In genomic region chr6:32186496-32186840, GRCh38 we compare ENCODE assay signal across 1 cellular context.
TF ChIP-seq lines count a peak whose summit lies in the region.

No MANE protein-coding gene starts in this region.

TF ChIP-seq in GM12878, 131 proteins besides CTCF, POLR2A, EP300 and RAD21:
- TF ChIP-seq SUZ12 (IDR thresholded peaks at IDR 0.05; ENCODE audit: unreplicated experiment), result no peak
- TF ChIP-seq, protein P1, sequence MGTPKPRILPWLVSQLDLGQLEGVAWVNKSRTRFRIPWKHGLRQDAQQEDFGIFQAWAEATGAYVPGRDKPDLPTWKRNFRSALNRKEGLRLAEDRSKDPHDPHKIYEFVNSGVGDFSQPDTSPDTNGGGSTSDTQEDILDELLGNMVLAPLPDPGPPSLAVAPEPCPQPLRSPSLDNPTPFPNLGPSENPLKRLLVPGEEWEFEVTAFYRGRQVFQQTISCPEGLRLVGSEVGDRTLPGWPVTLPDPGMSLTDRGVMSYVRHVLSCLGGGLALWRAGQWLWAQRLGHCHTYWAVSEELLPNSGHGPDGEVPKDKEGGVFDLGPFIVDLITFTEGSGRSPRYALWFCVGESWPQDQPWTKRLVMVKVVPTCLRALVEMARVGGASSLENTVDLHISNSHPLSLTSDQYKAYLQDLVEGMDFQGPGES (IDR thresholded peaks at IDR 0.05), result no peak
- TF ChIP-seq HDAC6 (IDR thresholded peaks at IDR 0.05; ENCODE audit: unreplicated experiment), result no peak
- no peak for TF ChIP-seq IRF4 (IDR thresholded peaks at IDR 0.05; ENCODE audit: low read depth, low read length)
- no peak for TF ChIP-seq SKIL (IDR thresholded peaks at IDR 0.05; ENCODE audit: low read depth, poor library complexity, severe bottlenecking)
- no peak for TF ChIP-seq FOXM1 (IDR thresholded peaks at IDR 0.05; ENCODE audit: low read depth, low read length)
- TF ChIP-seq GATAD2B (conservative IDR thresholded peaks at IDR 0.05; ENCODE audit: low read depth), result no peak
- TF ChIP-seq KAT2A (conservative IDR thresholded peaks at IDR 0.05; ENCODE audit: control insufficient read depth, low read depth, low read length), result no peak
- TF ChIP-seq MTA3 (IDR thresholded peaks at IDR 0.05; ENCODE audit: borderline replicate concordance, low read length), result no peak
- TF ChIP-seq ZNF687 (IDR thresholded peaks at IDR 0.05), result no peak
- TF ChIP-seq ATF7 (IDR thresholded peaks at IDR 0.05; ENCODE audit: low read depth), result no peak
- no peak for TF ChIP-seq ASH2L (IDR thresholded peaks at IDR 0.05; ENCODE audit: borderline replicate concordance, low read depth)
- no peak for TF ChIP-seq NR2F1 (conservative IDR thresholded peaks at IDR 0.05)
- TF ChIP-seq WRNIP1 (IDR thresholded peaks at IDR 0.05; ENCODE audit: borderline replicate concordance, low read depth, low read length), result no peak
- TF ChIP-seq ESRRA (IDR thresholded peaks at IDR 0.05; ENCODE audit: low read length), result no peak
- no peak for TF ChIP-seq SRF (IDR thresholded peaks at IDR 0.05; ENCODE audit: low read depth in 2 of 2, low read length in 2 of 2)
- no peak for TF ChIP-seq CBX5 (IDR thresholded peaks at IDR 0.05; ENCODE audit: low read depth)
- TF ChIP-seq, protein P2, sequence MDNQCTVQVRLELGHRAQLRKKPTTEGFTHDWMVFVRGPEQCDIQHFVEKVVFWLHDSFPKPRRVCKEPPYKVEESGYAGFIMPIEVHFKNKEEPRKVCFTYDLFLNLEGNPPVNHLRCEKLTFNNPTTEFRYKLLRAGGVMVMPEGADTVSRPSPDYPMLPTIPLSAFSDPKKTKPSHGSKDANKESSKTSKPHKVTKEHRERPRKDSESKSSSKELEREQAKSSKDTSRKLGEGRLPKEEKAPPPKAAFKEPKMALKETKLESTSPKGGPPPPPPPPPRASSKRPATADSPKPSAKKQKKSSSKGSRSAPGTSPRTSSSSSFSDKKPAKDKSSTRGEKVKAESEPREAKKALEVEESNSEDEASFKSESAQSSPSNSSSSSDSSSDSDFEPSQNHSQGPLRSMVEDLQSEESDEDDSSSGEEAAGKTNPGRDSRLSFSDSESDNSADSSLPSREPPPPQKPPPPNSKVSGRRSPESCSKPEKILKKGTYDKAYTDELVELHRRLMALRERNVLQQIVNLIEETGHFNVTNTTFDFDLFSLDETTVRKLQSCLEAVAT (IDR thresholded peaks at IDR 0.05), result no peak
